26 cellular contexts compared by ENCODE assay signal in the genomic region with DNA sequence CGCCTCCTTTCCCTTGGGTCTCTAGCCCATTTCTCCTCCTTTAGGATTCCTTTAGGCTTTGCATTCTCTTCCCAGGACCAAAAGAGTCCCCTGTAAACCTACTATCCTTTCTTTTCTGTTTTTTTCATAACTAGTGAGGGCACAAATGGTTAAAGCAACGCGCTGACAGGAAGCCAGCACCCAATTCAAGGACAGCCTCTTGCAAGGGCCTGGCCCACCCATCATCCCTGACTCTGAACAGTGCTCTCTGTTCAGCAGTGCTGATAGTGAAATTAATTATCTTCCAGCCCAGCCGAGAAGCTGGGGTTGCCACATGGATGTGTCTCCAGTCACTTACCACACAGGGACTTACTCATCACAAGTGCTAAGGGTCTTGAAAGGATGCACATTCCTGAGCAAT. TPM values are rescaled to one million over a fixed set of nuclear protein-coding genes. Genes with fewer than 3 reads are reported as not detected.
DNase-seq lines count a peak whose midpoint lies in the region; ATAC-seq, FAIRE-seq and TF ChIP-seq lines count a peak whose summit lies in the region.
"Had no signal": no experiment of that assay in that cellular context is flagged by ENCODE, and none has a peak within 500 bp of the region (broad histone marks: within the 10 kb centered on the region; RNA-seq: fewer than 3 reads in every experiment).

No MANE protein-coding gene starts in this region.

- no TSS peak for BruUV-seq in K562 (replicated peaks; lab: Mats Ljungman, UMichigan)

- H3K79me2 ChIP-seq in K562 (ENCODE audit: control insufficient read depth, insufficient read depth, low read length): no peaks in the 10 kb centered on the region

- H2AFZ ChIP-seq in K562 (ENCODE audit: low read depth, low read length): no peak overlapping the region

- intact Hi-C loops in K562 (cut with micrococcal nuclease): no loop called here

- peak overlapping the region; percentile 70 for H3K27ac Mint-ChIP-seq in progenitor cell of endocrine pancreas
- H3K27ac Mint-ChIP-seq: IgD-negative memory B cell had no signal

- peak; percentile 21 for DNase-seq in HK-2 (ENCODE audit: unreplicated experiment)
- no peak for DNase-seq in K562 (ENCODE audit: extremely low read depth in 1 of 4, low spot score in 3 of 4)
- DNase-seq in kidney tubule cell (ENCODE audit: low spot score): peak; percentile 57
- no peak for DNase-seq in progenitor cell of endocrine pancreas (ENCODE audit: low spot score, unreplicated experiment)
- no peak for DNase-seq in anterior cingulate cortex (lab: John Stamatoyannopoulos, UW)
- DNase-seq in NCI-H1048 (lab: John Stamatoyannopoulos, UW): no peak
- DNase-seq in foreskin melanocyte: no peak
- DNase-seq: DMS153, DND-41, NCI-H1092, NCI-H1417 treated with DMSO at 0.1 percent for 48 hours, NCI-H1694 treated with DMSO at 0.1 percent for 48 hours, NCI-H2081, NCI-H2171, NCI-H226, NCI-H510A, NCI-H69, OCI-M1, SIG-M5 had no signal

- 0 out of 2 replicates have a peak, but pooled peaks cover 4% of the 10 kb centered on the region for H4K20me1 ChIP-seq in K562 (replicated peaks; ENCODE audit: control insufficient read depth, insufficient read depth, low read length)

- CTCF ChIA-PET in K562 (lab: Yijun Ruan, JAX; ENCODE audit: low intra/inter-chr PET ratio): no interaction called here

- TF ChIP-seq CTCF in K562 (IDR thresholded peaks at IDR 0.05 in 2 of 3, conservative IDR thresholded peaks at IDR 0.05 in 1 of 3; ENCODE audit: insufficient read depth in 2 of 3, low read depth in 1 of 3, low read length in 3 of 3) (no peak), progenitor cell of endocrine pancreas (IDR thresholded peaks at IDR 0.05; ENCODE audit: unreplicated experiment) (no peak)

- no peaks in the 10 kb centered on the region for H3K9me3 ChIP-seq in K562 (replicated peaks; ENCODE audit: control insufficient read depth, insufficient read depth, low read depth, low read length)

- H3K4me2 ChIP-seq in K562 (ENCODE audit: insufficient read depth, low read length): no peak overlapping the region

- no peak overlapping the region for H3K9ac ChIP-seq in K562 (ENCODE audit: insufficient read depth in 1 of 2, low read depth in 2 of 2, low read length in 2 of 2)

- peaks cover 3% of the 10 kb centered on the region for H3K36me3 Mint-ChIP-seq in progenitor cell of endocrine pancreas (ENCODE audit: insufficient read depth)

- peaks cover 0 to 14% of the 10 kb centered on the region in 2 experiments; a peak in 2 of 5 replicates for H3K4me1 ChIP-seq in K562 (replicated peaks in 1 of 2; ENCODE audit: control insufficient read depth in 2 of 2, insufficient read depth in 2 of 2, low read length in 2 of 2)

- H3K27me3 Mint-ChIP-seq in progenitor cell of endocrine pancreas: no peaks in the 10 kb centered on the region

- WGBS in K562 (ENCODE audit: insufficient coverage, low coverage, missing lambda C conversion rate): 31% methylated on average over 4 of the region's 4 CpGs

- no peak for TF ChIP-seq EP300 in K562 (IDR thresholded peaks at IDR 0.05; ENCODE audit: low read length)

- H3K36me3 ChIP-seq in K562 (ENCODE audit: control insufficient read depth, insufficient read depth, low read length): no peaks in the 10 kb centered on the region

- peaks cover 6% of the 10 kb centered on the region for H3K9me3 Mint-ChIP-seq in progenitor cell of endocrine pancreas (ENCODE audit: low read depth)

- TF ChIP-seq POLR2A in K562 (conservative IDR thresholded peaks at IDR 0.05): no peak

- POLR2A ChIA-PET in K562 (lab: Yijun Ruan, JAX): interaction anchor here (0.7 kb wide), 1 partner anchor 200 kb away, joined by 3 read pairs; no protein-coding TSS in a partner anchor

- TF ChIP-seq RAD21 in K562 (CRISPR knock-in tag; conservative IDR thresholded peaks at IDR 0.05 in 1 of 2, IDR thresholded peaks at IDR 0.05 in 1 of 2): no peak

- peaks cover 0 to 26% of the 10 kb centered on the region in 2 experiments; a peak in 3 of 5 replicates for H3K27me3 ChIP-seq in K562 (ENCODE audit: control insufficient read depth in 2 of 2, insufficient read depth in 2 of 2, low read length in 2 of 2)

- H3K9me1 ChIP-seq in K562 (ENCODE audit: control insufficient read depth, insufficient read depth, low read length): no peaks in the 10 kb centered on the region

- H3K4me3 Mint-ChIP-seq in progenitor cell of endocrine pancreas (ENCODE audit: low read depth): peak overlapping the region; percentile 10
- H3K4me3 Mint-ChIP-seq: IgD-negative memory B cell had no signal

- ATAC-seq in K562: peak; percentile 42; the same call in 1 of the 3 replicates

- in situ Hi-C loops in K562 (cut with MboI): no loop called here

- no peak overlapping the region for H3K27ac ChIP-seq in K562 (ENCODE audit: extremely low read depth, low read depth, low read length)
- H3K27ac ChIP-seq: SK-N-MC had no signal

- FAIRE-seq in K562 (lab: Jason Lieb, UNC): no peak
- FAIRE-seq: GM12892, GM19239, HTR-8/SVneo, RCC 7860 had no signal

- no peak overlapping the region for H3K4me3 ChIP-seq in K562
- H3K4me3 ChIP-seq: SK-N-MC had no signal

- peaks cover 29% of the 10 kb centered on the region for H3K4me1 Mint-ChIP-seq in progenitor cell of endocrine pancreas (ENCODE audit: low read depth)

TF ChIP-seq in K562, 482 proteins besides CTCF, POLR2A, EP300 and RAD21:
- TF ChIP-seq ZNF134 (CRISPR knock-in tag; conservative IDR thresholded peaks at IDR 0.05) (peak; percentile 62), GABPB2 (CRISPR knock-in tag; conservative IDR thresholded peaks at IDR 0.05) (no peak), KDM4B (IDR thresholded peaks at IDR 0.05; ENCODE audit: borderline replicate concordance in 2 of 2, low read depth in 1 of 2) (no peak), RBM34 (IDR thresholded peaks at IDR 0.05; ENCODE audit: borderline replicate concordance, insufficient read depth, low read length) (no peak)

RNA-seq across cellular contexts. Expression of gene RNF32, which starts 38.3 kb away (rescaled TPM):
- total RNA-seq in K562 (2011; cell fraction: chromatin; rRNA removed; ENCODE audit: low replicate concordance): 1.6 and 7.1 TPM in 2 replicates
- total RNA-seq in K562 (2011; cell fraction: nucleolus; rRNA removed): 1.3 and 1.8 TPM in 2 replicates
- total RNA-seq in K562 (2011; cell fraction: nucleoplasm; rRNA removed): 2.5 and 5.6 TPM in 2 replicates
- total RNA-seq in K562 (2014; rRNA removed) (2.6 and 4.1 TPM in 2 replicates), K562 (2014; rRNA removed; fragmentation: Illumina TruSeq; extraction: Trizol) (4.7 and 5.9 TPM in 2 replicates), K562 (2015; rRNA removed; fragmentation: Illumina TruSeq; extraction: Trizol) (4.1 and 4.3 TPM in 2 replicates), K562 (2021) (3.9 and 4.6 TPM in 2 replicates), progenitor cell of endocrine pancreas (1.6 and 2.8 TPM in 2 replicates)
- polyA plus RNA-seq in K562 (2011; rRNA removed) (3.7 and 5.7 TPM in 2 replicates), K562 (2014; fragmentation: Illumina TruSeq; extraction: Trizol) (5.2 and 7.0 TPM in 2 replicates), K562 (2014; fragmentation: Nextera tagmentation; extraction: Ambion mirVana) (1 to 10 TPM; 3.2 to 3.7 TPM), K562 (2014; rRNA removed) (5.2 and 5.3 TPM in 2 replicates)
- 1.5 and 1.9 TPM in 2 replicates for polyA plus RNA-seq in K562 (2011; cell fraction: cytosol; rRNA removed)
- polyA plus RNA-seq in K562 (2011; cell fraction: nucleus; rRNA removed): 4.2 and 6.4 TPM in 2 replicates
- 6.1 and 10.5 TPM in 2 replicates for polyA plus RNA-seq in K562 (2012)
- 1.8 and 2.7 TPM in 2 replicates for polyA minus RNA-seq in K562 (2011; rRNA and poly(A)+ RNA removed)
- 1.0 TPM in 1 of 2 replicates, not detected in the other for polyA minus RNA-seq in K562 (2011; cell fraction: cytosol; rRNA and poly(A)+ RNA removed)
- polyA minus RNA-seq in K562 (2011; cell fraction: nucleus; rRNA and poly(A)+ RNA removed): 1.8 and 2.4 TPM in 2 replicates
- total RNA-seq: A172 had no signal

Comparison
In these comparisons a context has a peak if more than half of its experiments do, and no peak if none do; other contexts are left out.
1. DNase-seq: peak in HK-2 (single experiment) and kidney tubule cell (single experiment); none in K562 (0 of 4), progenitor cell of endocrine pancreas (single experiment), anterior cingulate cortex (0 of 58), NCI-H1048 (single experiment) and foreskin melanocyte (single experiment).